ENCODE assay signal across 9 cellular contexts in genomic region chr1:27097484-27097917, GRCh38. TPM values are rescaled to one million over a fixed set of nuclear protein-coding genes. Genes with fewer than 3 reads are reported as not detected.
DNase-seq lines count a peak whose midpoint lies in the region; ATAC-seq and TF ChIP-seq lines count a peak whose summit lies in the region.
"Had no signal": no experiment of that assay in that cellular context is flagged by ENCODE, and none has a peak within 500 bp of the region (broad histone marks: within the 10 kb centered on the region; RNA-seq: fewer than 3 reads in every experiment).

No MANE protein-coding gene starts in this region.

- H3K27me3 ChIP-seq in CD8-positive, alpha-beta memory T cell (ENCODE audit: insufficient read depth, low read length, poor library complexity, severe bottlenecking), result no peaks in the 10 kb centered on the region

- peak overlapping the region in 1 of 8 donors; percentile 19 for H3K27ac Mint-ChIP-seq in CD8-positive, alpha-beta memory T cell
- H3K27ac Mint-ChIP-seq in HFFc6 (peak overlapping the region; percentile 42), endothelial cell (ENCODE audit: unreplicated experiment) (no peak overlapping the region)
- H3K27ac Mint-ChIP-seq: T-helper 1 cell treated with Interleukin-12 subunit alpha and Interleukin-12 subunit beta and Interleukin-4 antibody, amounts not matched to agents 30 μg/mL and 1 μg/mL, for 36 hours had no signal

- DNase-seq in CD8-positive, alpha-beta memory T cell, result peak; percentile 57 to 78 (median 64)
- DNase-seq in HFFc6 (peak; percentile 55), NOMO-1 (lab: John Stamatoyannopoulos, UW; ENCODE audit: unreplicated experiment in 2 of 2) (peak; percentile 94 to 95), endothelial cell (ENCODE audit: low spot score) (peak; percentile 84), mucosa of gallbladder (ENCODE audit: low spot score) (peak; percentile 80)
- peak; percentile 87 for DNase-seq in activated CD8-positive, alpha-beta memory T cell treated with anti-CD3 and anti-CD28 coated beads for 24 hours
- peak; percentile 26 to 52 for DNase-seq in stimulated activated CD8-positive, alpha-beta memory T cell treated with anti-CD3 and anti-CD28 coated beads, Interleukin-7, amount 100 ng/mL, for 4 hours (ENCODE audit: low read depth in 2 of 2)

- H3K9me3 Mint-ChIP-seq in CD8-positive, alpha-beta memory T cell, result no peaks in the 10 kb centered on the region
- no peaks in the 10 kb centered on the region for H3K9me3 Mint-ChIP-seq in HFFc6
- H3K9me3 Mint-ChIP-seq in endothelial cell (ENCODE audit: unreplicated experiment), result no peaks in the 10 kb centered on the region
- H3K9me3 Mint-ChIP-seq: T-helper 1 cell treated with Interleukin-12 subunit alpha and Interleukin-12 subunit beta and Interleukin-4 antibody, amounts not matched to agents 30 μg/mL and 1 μg/mL, for 36 hours had no signal

- no peak for ATAC-seq in HG02759 (IDR thresholded peaks at IDR 0.05; ENCODE audit: unreplicated experiment)

- H3K27me3 Mint-ChIP-seq in CD8-positive, alpha-beta memory T cell, result no peaks in the 10 kb centered on the region
- peaks cover 2% of the 10 kb centered on the region for H3K27me3 Mint-ChIP-seq in HFFc6 (ENCODE audit: insufficient read depth)
- H3K27me3 Mint-ChIP-seq in endothelial cell (ENCODE audit: unreplicated experiment), result no peaks in the 10 kb centered on the region

- no peak overlapping the region for H3K27ac ChIP-seq in CD8-positive, alpha-beta memory T cell (ENCODE audit: low read depth, low read length)

- H3K4me3 ChIP-seq in CD8-positive, alpha-beta memory T cell (ENCODE audit: low read length), result no peak overlapping the region

- peaks cover under 1% of the 10 kb centered on the region for H3K4me1 ChIP-seq in CD8-positive, alpha-beta memory T cell (ENCODE audit: insufficient read depth, low read length)

- H3K36me3 Mint-ChIP-seq in CD8-positive, alpha-beta memory T cell, result peaks cover 0 to 16% (median 0%) of the 10 kb centered on the region in 3 donors
- H3K36me3 Mint-ChIP-seq in HFFc6 (ENCODE audit: low read depth) (no peaks in the 10 kb centered on the region), endothelial cell (ENCODE audit: low read depth, unreplicated experiment) (peaks cover 9% of the 10 kb centered on the region)

- no peak overlapping the region for H3K4me3 Mint-ChIP-seq in CD8-positive, alpha-beta memory T cell
- H3K4me3 Mint-ChIP-seq in HFFc6 (no peak overlapping the region), endothelial cell (ENCODE audit: unreplicated experiment) (no peak overlapping the region)
- H3K4me3 Mint-ChIP-seq: T-helper 1 cell treated with Interleukin-12 subunit alpha and Interleukin-12 subunit beta and Interleukin-4 antibody, amounts not matched to agents 30 μg/mL and 1 μg/mL, for 36 hours had no signal

- POLR2A ChIA-PET in CD8-positive, alpha-beta memory T cell (lab: Charles Lee), result interaction anchor here (1.0 kb wide), 1 partner anchor 53 kb away, joined by 3 read pairs; no protein-coding TSS in a partner anchor

- CTCF ChIA-PET in CD8-positive, alpha-beta memory T cell (lab: Charles Lee), result interaction anchor here (0.9 to 8.8 kb wide), 10 partner anchors 14 to 460 kb away, joined by 3 to 134 read pairs (median 3); no protein-coding TSS in a partner anchor

- H3K9me3 ChIP-seq in CD8-positive, alpha-beta memory T cell (ENCODE audit: low read length), result no peaks in the 10 kb centered on the region

- TF ChIP-seq CTCF in HFFc6 (IDR thresholded peaks at IDR 0.05), result peak; percentile 100
- peak; percentile 96 for TF ChIP-seq CTCF in endothelial cell (IDR thresholded peaks at IDR 0.05; ENCODE audit: unreplicated experiment)

- peaks cover 0 to under 1% (median 0%) of the 10 kb centered on the region in 3 donors for H3K4me1 Mint-ChIP-seq in CD8-positive, alpha-beta memory T cell
- peaks cover 31% of the 10 kb centered on the region for H3K4me1 Mint-ChIP-seq in HFFc6 (ENCODE audit: low read depth)
- H3K4me1 Mint-ChIP-seq in endothelial cell (ENCODE audit: unreplicated experiment), result peaks cover 11% of the 10 kb centered on the region

- H3K36me3 ChIP-seq in CD8-positive, alpha-beta memory T cell (ENCODE audit: insufficient read depth, low read length), result no peaks in the 10 kb centered on the region

RNA-seq across cellular contexts. Expression of gene SLC9A1, which starts 57.4 kb away (rescaled TPM):
- 10 to 100 TPM; 23.9 to 24.8 TPM for total RNA-seq in CD8-positive, alpha-beta memory T cell
- 15.3 TPM for polyA plus RNA-seq in CD8-positive, alpha-beta memory T cell
- total RNA-seq in HFFc6 (2021; fragmentation: NEBNext Ultra II Directional; extraction: Animal tissue kit (Norgen Biotek cat#: 25700)), result 10 to 100 TPM; 37.1 to 51.0 (median 44.7) TPM
- total RNA-seq in endothelial cell (ENCODE audit: unreplicated experiment), result 96.2 TPM
- total RNA-seq in mucosa of gallbladder, result 170 TPM

Comparison
In these comparisons a context has a peak if more than half of its experiments do, and no peak if none do; other contexts are left out.
1. DNase-seq: peak in every context shown above with its lines; median percentile 94 in NOMO-1; 87 in activated CD8-positive, alpha-beta memory T cell treated with anti-CD3 and anti-CD28 coated beads for 24 hours; 84 in endothelial cell; 80 in mucosa of gallbladder; 64 in CD8-positive, alpha-beta memory T cell; 55 in HFFc6; 39 in stimulated activated CD8-positive, alpha-beta memory T cell treated with anti-CD3 and anti-CD28 coated beads, Interleukin-7, amount 100 ng/mL, for 4 hours.